1 cellular context compared by ENCODE assay signal in genomic region chr1:46131727-46132528, GRCh38.
TF ChIP-seq lines count a peak whose summit lies in the region.

No MANE protein-coding gene starts in this region.

TF ChIP-seq in WTC11, 78 proteins besides CTCF, POLR2A, EP300 and RAD21 (continued from another document):
- TF ChIP-seq, protein P1, sequence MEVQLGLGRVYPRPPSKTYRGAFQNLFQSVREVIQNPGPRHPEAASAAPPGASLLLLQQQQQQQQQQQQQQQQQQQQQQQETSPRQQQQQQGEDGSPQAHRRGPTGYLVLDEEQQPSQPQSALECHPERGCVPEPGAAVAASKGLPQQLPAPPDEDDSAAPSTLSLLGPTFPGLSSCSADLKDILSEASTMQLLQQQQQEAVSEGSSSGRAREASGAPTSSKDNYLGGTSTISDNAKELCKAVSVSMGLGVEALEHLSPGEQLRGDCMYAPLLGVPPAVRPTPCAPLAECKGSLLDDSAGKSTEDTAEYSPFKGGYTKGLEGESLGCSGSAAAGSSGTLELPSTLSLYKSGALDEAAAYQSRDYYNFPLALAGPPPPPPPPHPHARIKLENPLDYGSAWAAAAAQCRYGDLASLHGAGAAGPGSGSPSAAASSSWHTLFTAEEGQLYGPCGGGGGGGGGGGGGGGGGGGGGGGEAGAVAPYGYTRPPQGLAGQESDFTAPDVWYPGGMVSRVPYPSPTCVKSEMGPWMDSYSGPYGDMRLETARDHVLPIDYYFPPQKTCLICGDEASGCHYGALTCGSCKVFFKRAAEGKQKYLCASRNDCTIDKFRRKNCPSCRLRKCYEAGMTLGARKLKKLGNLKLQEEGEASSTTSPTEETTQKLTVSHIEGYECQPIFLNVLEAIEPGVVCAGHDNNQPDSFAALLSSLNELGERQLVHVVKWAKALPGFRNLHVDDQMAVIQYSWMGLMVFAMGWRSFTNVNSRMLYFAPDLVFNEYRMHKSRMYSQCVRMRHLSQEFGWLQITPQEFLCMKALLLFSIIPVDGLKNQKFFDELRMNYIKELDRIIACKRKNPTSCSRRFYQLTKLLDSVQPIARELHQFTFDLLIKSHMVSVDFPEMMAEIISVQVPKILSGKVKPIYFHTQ (CRISPR knock-in tag; IDR thresholded peaks at IDR 0.05) = no peak
- TF ChIP-seq CDX4 (CRISPR knock-in tag; IDR thresholded peaks at IDR 0.05; ENCODE audit: borderline replicate concordance) (no peak), KAT7 (CRISPR knock-in tag; IDR thresholded peaks at IDR 0.05; ENCODE audit: borderline replicate concordance) (no peak), ETV6 (CRISPR knock-in tag; IDR thresholded peaks at IDR 0.05) (no peak), FOXP1 (CRISPR knock-in tag; IDR thresholded peaks at IDR 0.05; ENCODE audit: borderline replicate concordance) (no peak)
